ENCODE assay signal across 16 cellular contexts in genomic region chr9:94672811-94673487, GRCh38. TPM values are rescaled to one million over a fixed set of nuclear protein-coding genes. Genes with fewer than 3 reads are reported as not detected.
DNase-seq lines count a peak whose midpoint lies in the region; ATAC-seq, FAIRE-seq and TF ChIP-seq lines count a peak whose summit lies in the region.
"Had no signal": no experiment of that assay in that cellular context is flagged by ENCODE, and none has a peak within 500 bp of the region (broad histone marks: within the 10 kb centered on the region; RNA-seq: fewer than 3 reads in every experiment).

No MANE protein-coding gene starts in this region.

- peak in 1 of 2 experiments; percentile 37 for DNase-seq in A549 (ENCODE audit: low read depth in 1 of 2, low spot score in 1 of 2)
- DNase-seq in HS-27A (ENCODE audit: low read depth): peak; percentile 77
- peak; percentile 80 for DNase-seq in amniotic epithelial cell (ENCODE audit: low read depth)
- DNase-seq in glomerular visceral epithelial cell (ENCODE audit: extremely low spot score): peak; percentile 79
- no peak for DNase-seq in NCI-H1048 (lab: John Stamatoyannopoulos, UW)
- no peak for DNase-seq in hippocampal formation (lab: John Stamatoyannopoulos, UW)
- no peak for DNase-seq in MV-4-11 (lab: John Stamatoyannopoulos, UW)
- no peak for DNase-seq in iPS-NIHi11 (ENCODE audit: low spot score)
- DNase-seq: activated CD4-positive, alpha-beta T cell treated with anti-CD3 and anti-CD28 coated beads, Interleukin-2, amount 50 U/mL, for 48 hours; activated effector memory CD4-positive, alpha-beta T cell treated with anti-CD3 and anti-CD28 coated beads, Interleukin-2, amount 50 U/mL, for 16 hours; DMS53; gastrocnemius medialis; left ventricle myocardium inferior; NCI-H187 treated with DMSO at 0.1 percent for 48 hours; stimulated activated CD8-positive, alpha-beta memory T cell treated with anti-CD3 and anti-CD28 coated beads, Interleukin-4, amount 100 ng/mL, for 48 hours had no signal

- no peak for FAIRE-seq in A549 (lab: Jason Lieb, UNC)

- peaks cover 25% of the 10 kb centered on the region; the same call in 2 of the 3 replicates for H3K4me1 ChIP-seq in A549

- H3K27ac ChIP-seq in A549: peak overlapping the region; percentile 37 to 70; a peak in 5 of 6 replicates
- H3K27ac ChIP-seq: gastrocnemius medialis, left ventricle myocardium inferior, neutrophil had no signal

- no peak for ATAC-seq in A549
- ATAC-seq: gastrocnemius medialis had no signal

- TF ChIP-seq EP300 in A549 (IDR thresholded peaks at IDR 0.05): no peak

- no peaks in the 10 kb centered on the region for H3K9me3 ChIP-seq in A549
- H3K9me3 ChIP-seq: gastrocnemius medialis, left ventricle myocardium inferior, neutrophil had no signal

- CTCF ChIA-PET in A549 (lab: Yijun Ruan, JAX): interaction anchor here (3.1 to 9.5 kb wide), 2 partner anchors 8 to 456 kb away, joined by 32 to 172 read pairs; no protein-coding TSS in a partner anchor

- WGBS in A549 (ENCODE audit: missing lambda C conversion rate): 1% methylated on average over 2 of the region's 2 CpGs

- POLR2A ChIA-PET in A549 (lab: Yijun Ruan, JAX): no interaction called here

- no peak for TF ChIP-seq CTCF in A549 (IDR thresholded peaks at IDR 0.05)

- TF ChIP-seq POLR2A in A549 (IDR thresholded peaks at IDR 0.05; ENCODE audit: low read length): no peak

- 0 out of 3 replicates have a peak overlapping the region, but pooled peaks have one; percentile 9 for H3K4me2 ChIP-seq in A549

- no peak overlapping the region for H3K4me3 ChIP-seq in A549
- H3K4me3 ChIP-seq: gastrocnemius medialis, left ventricle myocardium inferior had no signal

- TF ChIP-seq RAD21 in A549 (conservative IDR thresholded peaks at IDR 0.05 in 1 of 2, IDR thresholded peaks at IDR 0.05 in 1 of 2): no peak

TF ChIP-seq in A549, 52 proteins besides CTCF, POLR2A, EP300 and RAD21:
- no peak for TF ChIP-seq FOSL2 (IDR thresholded peaks at IDR 0.05)
- peak; percentile 53; the same call in 1 of the 2 replicates for TF ChIP-seq FOSL2 (CRISPR knock-in tag; IDR thresholded peaks at IDR 0.05)
- no peak for TF ChIP-seq NPAS2 (CRISPR knock-in tag; IDR thresholded peaks at IDR 0.05; ENCODE audit: borderline replicate concordance)

RNA-seq across cellular contexts. Expression of gene FBP1, which starts 33.6 kb away (rescaled TPM):
- not detected in 2 replicates for polyA plus RNA-seq in A549 (2011; rRNA removed)
- polyA plus RNA-seq in A549 (2012; cell fraction: cytosol; rRNA removed): 0.04 TPM in 1 of 2 replicates, not detected in the other
- not detected in 2 replicates for polyA plus RNA-seq in A549 (2012; cell fraction: nucleus; rRNA removed)
- 0.07 TPM in 1 of 3 replicates, not detected in the others for polyA plus RNA-seq in A549 (2017; fragmentation: RNase III; extraction: RNeasy Plus Mini Kit Qiagen cat#74134 plus additional on column Dnase treatment)
- not detected in 2 replicates for polyA minus RNA-seq in A549 (2011; rRNA and poly(A)+ RNA removed)

RNA-seq across cellular contexts. Expression of gene AOPEP, which starts 53.5 kb away (rescaled TPM):
- polyA plus RNA-seq in A549 (2011; rRNA removed): 229 and 266 TPM in 2 replicates
- polyA plus RNA-seq in A549 (2012; cell fraction: cytosol; rRNA removed): 289 and 302 TPM in 2 replicates
- 133 and 164 TPM in 2 replicates for polyA plus RNA-seq in A549 (2012; cell fraction: nucleus; rRNA removed)
- polyA plus RNA-seq in A549 (2017; fragmentation: RNase III; extraction: RNeasy Plus Mini Kit Qiagen cat#74134 plus additional on column Dnase treatment): 201 to 238 TPM (median 226 TPM) in 3 replicates
- polyA minus RNA-seq in A549 (2011; rRNA and poly(A)+ RNA removed): 295 and 303 TPM in 2 replicates

Comparison
In these comparisons a context has a peak if more than half of its experiments do, and no peak if none do; other contexts are left out.
1. DNase-seq: peak in HS-27A (single experiment), amniotic epithelial cell (single experiment) and glomerular visceral epithelial cell (single experiment); none in NCI-H1048 (single experiment), hippocampal formation (0 of 2), MV-4-11 (single experiment) and iPS-NIHi11 (single experiment).